Comparison of ENCODE assay signal across 12 cellular contexts in genomic region chr18:58694221-58694620, GRCh38.
"Had no signal": no experiment of that assay in that cellular context is flagged by ENCODE, and none has a peak within 500 bp of the region (broad histone marks: within the 10 kb centered on the region; RNA-seq: fewer than 3 reads in every experiment).

No MANE protein-coding gene starts in this region.

- H3K9me3 ChIP-seq: neutrophil, right lobe of liver, stomach had no signal

- H3K27me3 Mint-ChIP-seq: type B pancreatic cell had no signal

- H3K36me3 ChIP-seq: right lobe of liver had no signal

- H3K27me3 ChIP-seq: neutrophil, right lobe of liver, stomach had no signal

- H3K4me3 Mint-ChIP-seq: type B pancreatic cell, WTC11 had no signal

- H3K4me3 ChIP-seq: right lobe of liver, stomach had no signal

- H3K27ac Mint-ChIP-seq: type B pancreatic cell had no signal

- ATAC-seq: left ventricle myocardium superior, right lobe of liver, WTC11 had no signal

- H3K4me1 ChIP-seq: parathyroid adenoma had no signal

- H3K27ac ChIP-seq: neutrophil, parathyroid adenoma, right lobe of liver, stomach had no signal

- DNase-seq: activated CD4-positive, alpha-beta T cell treated with anti-CD3 and anti-CD28 coated beads for 4 hours; effector CD8-positive, alpha-beta T cell; left ventricle myocardium superior; right lobe of liver; small intestine; stimulated activated CD4-positive, alpha-beta T cell treated with anti-CD3 and anti-CD28 coated beads, Interleukin-15, amount 100 ng/mL, for 24 hours; stimulated activated CD4-positive, alpha-beta T cell treated with anti-CD3 and anti-CD28 coated beads, Interleukin-2, amount 100 ng/mL, for 48 hours; stomach had no signal

- H3K9ac ChIP-seq: parathyroid adenoma had no signal
